Comparison of ENCODE assay signal across 12 cellular contexts in genomic region chr5:141889282-141889871, GRCh38. TPM values are rescaled to one million over a fixed set of nuclear protein-coding genes. Genes with fewer than 3 reads are reported as not detected.
DNase-seq lines count a peak whose midpoint lies in the region; ATAC-seq and TF ChIP-seq lines count a peak whose summit lies in the region.
"Had no signal": no experiment of that assay in that cellular context is flagged by ENCODE, and none has a peak within 500 bp of the region (broad histone marks: within the 10 kb centered on the region; RNA-seq: fewer than 3 reads in every experiment).

No MANE protein-coding gene starts in this region.

- H3K27me3 ChIP-seq in SK-N-SH (ENCODE audit: insufficient read depth): peaks cover 10% of the 10 kb centered on the region; the same call in 1 of the 2 replicates

- TF ChIP-seq RAD21 in SK-N-SH (IDR thresholded peaks at IDR 0.05; ENCODE audit: low read length): peak; percentile 69

- DNase-seq in AG08395 (ENCODE audit: low spot score) (peak; percentile 44), GM13977 (ENCODE audit: low spot score) (peak; percentile 37), SK-N-SH (peak; percentile 38), foreskin fibroblast (peak in 1 of 2 donors; percentile 58), NCI-H82 (lab: John Stamatoyannopoulos, UW) (no peak)
- DNase-seq: activated CD4-positive, CD25-positive, alpha-beta regulatory T cell; anterior cingulate cortex; NCI-H510A had no signal

- no peak overlapping the region for H2AFZ ChIP-seq in SK-N-SH (ENCODE audit: low read depth)

- no peak for TF ChIP-seq EP300 in SK-N-SH (IDR thresholded peaks at IDR 0.05; ENCODE audit: borderline replicate concordance in 1 of 2, low read depth in 1 of 2, low read length in 1 of 2)

- H3K79me2 ChIP-seq in SK-N-SH (ENCODE audit: insufficient read depth): no peaks in the 10 kb centered on the region

- no peaks in the 10 kb centered on the region for H4K20me1 ChIP-seq in SK-N-SH (ENCODE audit: insufficient read depth)

- no peaks in the 10 kb centered on the region for H3F3A ChIP-seq in SK-N-SH (replicated peaks; ENCODE audit: insufficient read depth)

- H3K4me2 ChIP-seq in SK-N-SH: no peak overlapping the region

- H3K9ac ChIP-seq in SK-N-SH: no peak overlapping the region

- CTCF ChIA-PET in SK-N-SH (lab: Yijun Ruan, JAX): interaction anchor here (0.7 to 6.1 kb wide), 16 partner anchors 10 to 255 kb away, joined by 3 to 48 read pairs (median 4); partner anchors contain the start of genes PCDH1 and PCDH12

- H3K9me2 ChIP-seq in SK-N-SH: no peaks in the 10 kb centered on the region

- H3K9me3 ChIP-seq in SK-N-SH: no peaks in the 10 kb centered on the region

- WGBS in SK-N-SH (ENCODE audit: low lambda C conversion rate): 42% methylated on average over 3 of the region's 3 CpGs

- no peak overlapping the region for H3K4me3 ChIP-seq in SK-N-SH (ENCODE audit: low read depth in 2 of 2, low read length in 1 of 2)
- no peak overlapping the region for H3K4me3 ChIP-seq in foreskin fibroblast (ENCODE audit: low read depth in 1 of 2, low read length in 2 of 2)

- in situ Hi-C loops in GM13977 (cut with MboI; ENCODE audit: low pct_unique_long_range_greater_than_20kb, low sequenced_read_pairs, unreplicated experiment): loop anchor here (10.0 kb wide), 1 partner anchor 185 kb away; no protein-coding TSS in a partner anchor

- H3K36me3 ChIP-seq in SK-N-SH (replicated peaks in 1 of 2; ENCODE audit: control insufficient read depth in 1 of 2, insufficient read depth in 2 of 2, low read length in 1 of 2): no peaks in the 10 kb centered on the region

- no peak overlapping the region for H3K27ac ChIP-seq in SK-N-SH (ENCODE audit: low read depth in 2 of 2, low read length in 1 of 2)
- H3K27ac ChIP-seq: HL-60 had no signal

- H3K4me1 ChIP-seq in SK-N-SH (ENCODE audit: control insufficient read depth in 1 of 2, insufficient read depth in 2 of 2, low read depth in 1 of 2, low read length in 1 of 2): no peaks in the 10 kb centered on the region

- POLR2A ChIA-PET in SK-N-SH (lab: Yijun Ruan, JAX): interaction anchor here (0.7 to 0.9 kb wide), 2 partner anchors 13 to 39 kb away, joined by 3 to 4 read pairs; no protein-coding TSS in a partner anchor

- ATAC-seq in HG02840 (IDR thresholded peaks at IDR 0.05; ENCODE audit: low FRiP score, unreplicated experiment) (no peak), GM19351 (IDR thresholded peaks at IDR 0.05; ENCODE audit: unreplicated experiment) (no peak), HG02938 (IDR thresholded peaks at IDR 0.05; ENCODE audit: unreplicated experiment) (no peak)

- TF ChIP-seq CTCF in GM13977 (IDR thresholded peaks at IDR 0.05; ENCODE audit: extremely low read depth, insufficient read depth, missing control alignments) (peak; percentile 40), SK-N-SH (IDR thresholded peaks at IDR 0.05) (peak; percentile 48), foreskin fibroblast (IDR thresholded peaks at IDR 0.05; ENCODE audit: low read depth, low read length) (peak; percentile 45)

TF ChIP-seq in SK-N-SH, 30 proteins besides CTCF, POLR2A, EP300 and RAD21:
- TF ChIP-seq GABPA (IDR thresholded peaks at IDR 0.05; ENCODE audit: low read depth) (no peak), SMC3 (IDR thresholded peaks at IDR 0.05; ENCODE audit: low read depth, low read length) (peak; percentile 56; the same call in 1 of the 2 replicates), SIN3A (IDR thresholded peaks at IDR 0.05; ENCODE audit: borderline replicate concordance, low read depth, low read length) (no peak)

RNA-seq across cellular contexts. Expression of gene PCDH1, which starts 11.2 kb away (rescaled TPM):
- 0.08 and 0.10 TPM in 2 replicates for polyA plus RNA-seq in SK-N-SH (2012; rRNA removed)
- 0.06 and 0.13 TPM in 2 replicates for polyA plus RNA-seq in SK-N-SH (2012; cell fraction: cytosol; rRNA removed)
- 0.05 and 0.31 TPM in 2 replicates for polyA plus RNA-seq in SK-N-SH (2012; cell fraction: nucleus; rRNA removed)

RNA-seq across cellular contexts. Expression of gene DELE1, which starts 34.3 kb away (rescaled TPM):
- polyA plus RNA-seq in SK-N-SH (2012; rRNA removed): 60.3 and 78.8 TPM in 2 replicates
- 33.5 and 40.3 TPM in 2 replicates for polyA plus RNA-seq in SK-N-SH (2012; cell fraction: cytosol; rRNA removed)
- 245 and 251 TPM in 2 replicates for polyA plus RNA-seq in SK-N-SH (2012; cell fraction: nucleus; rRNA removed)
